In the genomic region with DNA sequence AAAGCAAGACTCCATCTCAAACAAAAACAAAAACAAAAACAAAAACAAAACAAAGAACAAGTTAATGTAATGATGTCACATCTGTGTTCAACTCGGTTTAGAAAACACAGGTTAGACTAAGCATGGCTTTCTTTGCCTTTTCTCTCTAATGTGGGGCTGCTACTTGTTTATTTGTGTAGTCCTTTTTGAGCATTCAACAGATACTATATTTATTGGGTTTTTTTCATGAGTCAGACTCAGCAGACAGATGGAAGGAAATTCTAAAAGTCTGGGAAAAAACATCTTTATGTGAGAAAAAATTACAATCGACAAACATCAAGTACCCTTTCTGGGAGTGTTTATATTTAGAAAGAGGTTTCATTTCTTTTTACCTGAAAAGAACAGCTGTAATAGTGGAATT, we compare ENCODE assay signal across 19 cellular contexts. TPM values are rescaled to one million over a fixed set of nuclear protein-coding genes. Genes with fewer than 3 reads are reported as not detected.
DNase-seq lines count a peak whose midpoint lies in the region; ATAC-seq, FAIRE-seq and TF ChIP-seq lines count a peak whose summit lies in the region.
"Had no signal": no experiment of that assay in that cellular context is flagged by ENCODE, and none has a peak within 500 bp of the region (broad histone marks: within the 10 kb centered on the region; RNA-seq: fewer than 3 reads in every experiment).

No MANE protein-coding gene starts in this region.

- H2AFZ ChIP-seq in hepatocyte: no peak overlapping the region

- no peaks in the 10 kb centered on the region for H3K36me3 ChIP-seq in Peyer's patch
- no peaks in the 10 kb centered on the region for H3K36me3 ChIP-seq in hepatocyte (replicated peaks; ENCODE audit: insufficient read depth, low read depth)
- H3K36me3 ChIP-seq in small intestine (ENCODE audit: control insufficient read depth in 2 of 2, insufficient read depth in 2 of 2, low read length in 2 of 2): no peaks in the 10 kb centered on the region
- H3K36me3 ChIP-seq: BLaER1 treated with 17β-estradiol and CSF1 and Interleukin-3, amounts not matched to agents 10 nM and 100 nM had no signal

- H4K20me1 ChIP-seq in hepatocyte (ENCODE audit: insufficient read depth, poor library complexity, severe bottlenecking): no peaks in the 10 kb centered on the region
- H4K20me1 ChIP-seq: BLaER1 treated with 17β-estradiol and CSF1 and Interleukin-3, amounts not matched to agents 10 nM and 100 nM had no signal

- peaks cover 0 to 7% (median 0%) of the 10 kb centered on the region in 4 donors for H3K4me1 ChIP-seq in Peyer's patch
- H3K4me1 ChIP-seq in hepatocyte (ENCODE audit: insufficient read depth): peaks cover 8% of the 10 kb centered on the region
- H3K4me1 ChIP-seq in small intestine (ENCODE audit: control insufficient read depth in 2 of 2, insufficient read depth in 1 of 2, low read depth in 1 of 2, low read length in 1 of 2): peaks cover 0 to 4% of the 10 kb centered on the region in 2 donors

- H3K4me2 ChIP-seq in hepatocyte: no peak overlapping the region

- no peak for TF ChIP-seq POLR2A in Peyer's patch (IDR thresholded peaks at IDR 0.05)

- no peaks in the 10 kb centered on the region for H3K9me2 ChIP-seq in hepatocyte (replicated peaks; ENCODE audit: insufficient read depth)

- peak; percentile 66 for DNase-seq in EH (ENCODE audit: low read depth)
- DNase-seq in Peyer's patch: no peak
- no peak for DNase-seq in hepatocyte (ENCODE audit: low spot score)
- no peak for DNase-seq in small intestine
- DNase-seq in putamen (ENCODE audit: low spot score): no peak
- DNase-seq in stimulated activated naive CD4-positive, alpha-beta T cell treated with Interleukin-2 at 50 U/mL for 16 hours (lab: John Stamatoyannopoulos, UW): no peak
- no peak for DNase-seq in NCI-H187 (lab: John Stamatoyannopoulos, UW)
- DNase-seq: 8988T; AML-193; CD4-positive, alpha-beta T cell; DMS79; EL had no signal

- H3K27ac ChIP-seq in Peyer's patch (peak overlapping the region in 3 of 4 donors; percentile 39 to 83 (median 76)), hepatocyte (peak overlapping the region; percentile 88), small intestine (ENCODE audit: low read depth in 1 of 2, low read length in 1 of 2) (peak overlapping the region; percentile 86 to 92)
- H3K27ac ChIP-seq: BLaER1 treated with 17β-estradiol and CSF1 and Interleukin-3, amounts not matched to agents 10 nM and 100 nM; HL-60 had no signal

- 84% methylated on average over 2 of the region's 2 CpGs for WGBS in hepatocyte (ENCODE audit: low lambda C conversion rate, missing lambda C conversion rate)
- 59 to 69% (median 68%) methylated on average over 2 of the region's 2 CpGs for WGBS in small intestine, 3 donors

- H3K27me3 ChIP-seq in Peyer's patch (no peaks in the 10 kb centered on the region), hepatocyte (no peaks in the 10 kb centered on the region), small intestine (ENCODE audit: control insufficient read depth in 2 of 2, insufficient read depth in 2 of 2, low read length in 2 of 2) (peaks cover 0 to 2% of the 10 kb centered on the region in 2 donors)
- H3K27me3 ChIP-seq: BLaER1 treated with 17β-estradiol and CSF1 and Interleukin-3, amounts not matched to agents 10 nM and 100 nM had no signal

- TF ChIP-seq CTCF in Peyer's patch (IDR thresholded peaks at IDR 0.05) (no peak), hepatocyte (IDR thresholded peaks at IDR 0.05; ENCODE audit: poor library complexity) (no peak)

- H3K79me2 ChIP-seq in hepatocyte: no peaks in the 10 kb centered on the region

- H3K9me3 ChIP-seq in Peyer's patch: no peaks in the 10 kb centered on the region
- peaks cover 7% of the 10 kb centered on the region for H3K9me3 ChIP-seq in hepatocyte (ENCODE audit: low read depth)
- H3K9me3 ChIP-seq in small intestine (ENCODE audit: control insufficient read depth, low read depth): no peaks in the 10 kb centered on the region

- ATAC-seq in GM21423 (IDR thresholded peaks at IDR 0.05; ENCODE audit: unreplicated experiment): no peak
- ATAC-seq: HCT116 had no signal

- H3K4me3 ChIP-seq in Peyer's patch: no peak overlapping the region
- no peak overlapping the region for H3K4me3 ChIP-seq in hepatocyte
- H3K4me3 ChIP-seq in small intestine (ENCODE audit: low read depth in 1 of 2, low read length in 2 of 2): no peak overlapping the region
- H3K4me3 ChIP-seq: BLaER1 treated with 17β-estradiol and CSF1 and Interleukin-3, amounts not matched to agents 10 nM and 100 nM had no signal

- no peak for FAIRE-seq in small intestine (lab: Jason Lieb, UNC)
- FAIRE-seq: G401.6, GM12892 had no signal

RNA-seq across cellular contexts. Expression of a gene that starts 22.3 kb away (rescaled TPM):
- total RNA-seq in Peyer's patch (10 to 100 TPM in 1 of 4 donors, 1 to 10 TPM in 3; 6.5 to 13.6 (median 8.2) TPM), hepatocyte (9.2 and 9.3 TPM in 2 replicates)
- polyA plus RNA-seq in hepatocyte (3.0 and 4.1 TPM in 2 replicates), small intestine (1 to 10 TPM; 2.2 to 3.4 (median 2.7) TPM)

RNA-seq across cellular contexts. Expression of a gene that starts 44.8 kb away (rescaled TPM):
- total RNA-seq in Peyer's patch: 10 to 100 TPM in 2 of 4 donors, 1 to 10 TPM in 2; 2.5 to 19.0 (median 10.4) TPM
- 0.93 and 1.4 TPM in 2 replicates for total RNA-seq in hepatocyte
- polyA plus RNA-seq in hepatocyte: 1.4 and 2.0 TPM in 2 replicates
- polyA plus RNA-seq in small intestine: 100 to 1,000 TPM in 2 of 3 donors, 10 to 100 TPM in 1; 47.0 to 257 (median 162) TPM
- total RNA-seq: CD4-positive, alpha-beta T cell; H4 had no signal
